23 cellular contexts compared by ENCODE assay signal in genomic region chr7:36276428-36277246, GRCh38.
DNase-seq lines count a peak whose midpoint lies in the region; ATAC-seq, FAIRE-seq and TF ChIP-seq lines count a peak whose summit lies in the region.
"Had no signal": no experiment of that assay in that cellular context is flagged by ENCODE, and none has a peak within 500 bp of the region (broad histone marks: within the 10 kb centered on the region; RNA-seq: fewer than 3 reads in every experiment).

No MANE protein-coding gene starts in this region.

- H3K36me3 ChIP-seq in HUES64 (ENCODE audit: insufficient read depth, low read length) = no peaks in the 10 kb centered on the region
- H3K36me3 ChIP-seq in H1 (ENCODE audit: control insufficient read depth in 2 of 4, insufficient read depth in 4 of 4, low read length in 3 of 4) = no peaks in the 10 kb centered on the region
- H3K36me3 ChIP-seq: cardiac muscle cell, MG63, thoracic aorta had no signal

- no peak overlapping the region for H3K14ac ChIP-seq in H1 (ENCODE audit: insufficient read length)

- no peak for TF ChIP-seq POLR2A in H1 (IDR thresholded peaks at IDR 0.05; ENCODE audit: control extremely low read depth in 1 of 2, low read depth in 2 of 2, low read length in 2 of 2)

- no peak overlapping the region for H4K8ac ChIP-seq in H1 (ENCODE audit: extremely low read depth, insufficient read depth, low read length)

- peak overlapping the region; percentile 46 for H4K91ac ChIP-seq in H1 (replicated peaks; ENCODE audit: insufficient read length, low read length)

- H3K4me1 ChIP-seq in HUES64 (ENCODE audit: insufficient read depth, low read length) = peaks cover 59% of the 10 kb centered on the region
- H3K4me1 ChIP-seq in H1 (replicated peaks in 1 of 4; ENCODE audit: control insufficient read depth in 3 of 4, insufficient read depth in 4 of 4, low read length in 3 of 4) = peaks cover 23 to 52% (median 43%) of the 10 kb centered on the region in 4 experiments

- intact Hi-C loops in Calu3 (cut with micrococcal nuclease; ENCODE audit: unreplicated experiment) = no loop called here
- intact Hi-C loops in activated T-helper 1 cell treated with anti-CD3 and anti-CD28 coated beads, Interleukin-12 subunit alpha, Interleukin-12 subunit beta, Interleukin-2, Interleukin-4 antibody, amounts not matched to agents 30 ng/mL and 10 ng/mL and 1 ng/mL, durations not matched to agents 14 hours and 24 hours and 36 hours (cut with micrococcal nuclease) = no loop called here

- FAIRE-seq in H1 (lab: Jason Lieb, UNC) = no peak
- FAIRE-seq: frontal cortex had no signal

- H3K79me1 ChIP-seq in H1 (ENCODE audit: low read depth, low read length) = no peaks in the 10 kb centered on the region

- H4K5ac ChIP-seq in H1 (ENCODE audit: insufficient read length, low read depth, low read length) = no peak overlapping the region

- no peaks in the 10 kb centered on the region for H3K9me3 ChIP-seq in HUES64 (ENCODE audit: insufficient read depth, low read depth, low read length)
- H3K9me3 ChIP-seq in H1 (ENCODE audit: insufficient read depth in 2 of 2, low read depth in 1 of 2, low read length in 1 of 2) = no peaks in the 10 kb centered on the region
- H3K9me3 ChIP-seq in T-helper 17 cell (ENCODE audit: control insufficient read depth, low read length, poor library complexity, severe bottlenecking) = no peaks in the 10 kb centered on the region
- H3K9me3 ChIP-seq: MG63, thoracic aorta had no signal

- BruUV-seq in Calu3 (replicated peaks; lab: Mats Ljungman, UMichigan) = no TSS peak

- 79% methylated on average over 7 of the region's 7 CpGs for WGBS in HUES64
- 79% methylated on average over 7 of the region's 7 CpGs; no CpG with 5 or more reads in 1 of the 2 experiments for WGBS in H1 (ENCODE audit: extremely low coverage in 1 of 2, insufficient coverage in 1 of 2, insufficient read length in 1 of 2, insufficient replicate concordance in 2 of 2, low coverage in 1 of 2, low lambda C conversion rate in 2 of 2, missing lambda C conversion rate in 1 of 2), 2 experiments

- no peaks in the 10 kb centered on the region for H4K20me1 ChIP-seq in H1 (replicated peaks in 1 of 2; ENCODE audit: control insufficient read depth in 1 of 2, insufficient read depth in 2 of 2, low read length in 2 of 2)

- no peak overlapping the region for H3K56ac ChIP-seq in H1 (replicated peaks; ENCODE audit: insufficient read length, low read depth, low read length)

- H3K27ac ChIP-seq in HUES64 (ENCODE audit: low read depth, low read length) (peak overlapping the region; percentile 31; the same call in 1 of the 2 replicates), H1 (ENCODE audit: low read depth, low read length) (no peak overlapping the region)
- H3K27ac ChIP-seq: cardiac muscle cell, thoracic aorta had no signal

- H3K27ac Mint-ChIP-seq in Calu3 (ENCODE audit: unreplicated experiment) (peak overlapping the region; percentile 53), nephron (peak overlapping the region in 2 of 3 experiments; percentile 54 to 87), T-helper 17 cell (no peak overlapping the region)
- H3K27ac Mint-ChIP-seq in T-helper 2 cell treated with Interferon-gamma antibody and Interleukin-4, amounts not matched to agents 5 μg/mL and 100 μg/mL, for 36 hours = no peak overlapping the region
- H3K27ac Mint-ChIP-seq in activated T-helper 1 cell treated with anti-CD3 and anti-CD28 coated beads, Interleukin-12 subunit alpha, Interleukin-12 subunit beta, Interleukin-2, Interleukin-4 antibody, amounts not matched to agents 30 ng/mL and 10 ng/mL and 1 ng/mL, durations not matched to agents 14 hours and 24 hours and 36 hours = no peak overlapping the region
- H3K27ac Mint-ChIP-seq: nephron progenitor cell; stimulated activated naive B cell treated with anti-CD40 and anti-IgM and Interleukin-4, amounts not matched to agents 10 μg/mL and 1 μg/mL and 100 μg/mL, for 72 hours had no signal

- H3K9ac ChIP-seq in HUES64 (ENCODE audit: low read depth, low read length) (no peak overlapping the region), H1 (replicated peaks in 1 of 4; ENCODE audit: extremely low read depth in 1 of 4, low read depth in 3 of 4, low read length in 3 of 4) (no peak overlapping the region)

- H3K9me3 Mint-ChIP-seq in Calu3 (ENCODE audit: low read depth, unreplicated experiment) (no peaks in the 10 kb centered on the region), nephron (no peaks in the 10 kb centered on the region)
- no peaks in the 10 kb centered on the region for H3K9me3 Mint-ChIP-seq in T-helper 2 cell treated with Interferon-gamma antibody and Interleukin-4, amounts not matched to agents 5 μg/mL and 100 μg/mL, for 36 hours
- no peaks in the 10 kb centered on the region for H3K9me3 Mint-ChIP-seq in activated T-helper 1 cell treated with anti-CD3 and anti-CD28 coated beads, Interleukin-12 subunit alpha, Interleukin-12 subunit beta, Interleukin-2, Interleukin-4 antibody, amounts not matched to agents 30 ng/mL and 10 ng/mL and 1 ng/mL, durations not matched to agents 14 hours and 24 hours and 36 hours
- H3K9me3 Mint-ChIP-seq: mesothelial cell of epicardium; nephron progenitor cell; stimulated activated naive B cell treated with anti-CD40 and anti-IgM and Interleukin-4, amounts not matched to agents 10 μg/mL and 1 μg/mL and 100 μg/mL, for 72 hours had no signal

- no peak overlapping the region for H2BK120ac ChIP-seq in H1 (replicated peaks; ENCODE audit: low read depth, low read length)

- POLR2A ChIA-PET in H1 (lab: Charles Lee; ENCODE audit: partially characterized antibody) = interaction anchor here (1.8 kb wide), 1 partner anchor 30 kb away, joined by 4 read pairs; no protein-coding TSS in a partner anchor

- DNase-seq in Calu3 = no peak
- DNase-seq in H1 (ENCODE audit: low read depth in 1 of 2, low spot score in 2 of 2) = no peak
- no peak for DNase-seq in T-helper 2 cell treated with Interferon-gamma antibody and Interleukin-4, amounts not matched to agents 5 μg/mL and 100 μg/mL, for 36 hours (ENCODE audit: low spot score)
- no peak for DNase-seq in NCI-H2081 (lab: John Stamatoyannopoulos, UW)
- no peak for DNase-seq in T-helper 17 cell
- DNase-seq in activated T-helper 1 cell treated with anti-CD3 and anti-CD28 coated beads, Interleukin-12 subunit alpha, Interleukin-12 subunit beta, Interleukin-2, Interleukin-4 antibody, amounts not matched to agents 30 ng/mL and 10 ng/mL and 1 ng/mL, durations not matched to agents 14 hours and 24 hours and 36 hours (ENCODE audit: low spot score) = no peak
- DNase-seq: activated CD4-positive, alpha-beta T cell treated with anti-CD3 and anti-CD28 coated beads, Interleukin-2, amount 50 U/mL, for 4 hours; activated T-cell treated with anti-CD3 and anti-CD28 coated beads, Interleukin-2, amount 50 U/mL, for 1 hour; erythroblast; MG63; NCI-H1417 treated with DMSO at 0.1 percent for 48 hours; NCI-H510A treated with DMSO at 0.1 percent for 48 hours; nephron progenitor cell; stimulated activated CD4-positive, alpha-beta T cell treated with anti-CD3 and anti-CD28 coated beads, Interleukin-2, amount 100 ng/mL, for 48 hours; stimulated activated naive B cell treated with anti-CD40 and anti-IgM and Interleukin-4, amounts not matched to agents 10 μg/mL and 1 μg/mL and 100 μg/mL, for 72 hours had no signal

- H3K4me3 Mint-ChIP-seq in Calu3 (ENCODE audit: low read depth, unreplicated experiment) (no peak overlapping the region), nephron (no peak overlapping the region), T-helper 17 cell (no peak overlapping the region)
- no peak overlapping the region for H3K4me3 Mint-ChIP-seq in T-helper 2 cell treated with Interferon-gamma antibody and Interleukin-4, amounts not matched to agents 5 μg/mL and 100 μg/mL, for 36 hours
- no peak overlapping the region for H3K4me3 Mint-ChIP-seq in activated T-helper 1 cell treated with anti-CD3 and anti-CD28 coated beads, Interleukin-12 subunit alpha, Interleukin-12 subunit beta, Interleukin-2, Interleukin-4 antibody, amounts not matched to agents 30 ng/mL and 10 ng/mL and 1 ng/mL, durations not matched to agents 14 hours and 24 hours and 36 hours
- H3K4me3 Mint-ChIP-seq: CD14-positive monocyte; mesothelial cell of epicardium; stimulated activated naive B cell treated with anti-CD40 and anti-IgM and Interleukin-4, amounts not matched to agents 10 μg/mL and 1 μg/mL and 100 μg/mL, for 72 hours had no signal

- no peak overlapping the region for H2AK5ac ChIP-seq in H1 (ENCODE audit: low read depth, low read length)

- CTCF ChIA-PET in Calu3 (lab: Charles Lee) = interaction anchor here (0.6 to 2.2 kb wide), 3 partner anchors 11 to 349 kb away, joined by 4 to 12 read pairs (median 7); no protein-coding TSS in a partner anchor
- CTCF ChIA-PET in H1 (lab: Charles Lee; ENCODE audit: partially characterized antibody) = interaction anchor here (0.7 to 7.6 kb wide), 6 partner anchors 7 to 296 kb away, joined by 3 to 36 read pairs (median 3); no protein-coding TSS in a partner anchor

- H3K27me3 ChIP-seq in HUES64 (ENCODE audit: insufficient read depth, low read length) (no peaks in the 10 kb centered on the region), H1 (replicated peaks in 1 of 4; ENCODE audit: control insufficient read depth in 3 of 4, extremely low read depth in 1 of 4, insufficient read depth in 3 of 4, low read length in 3 of 4) (no peaks in the 10 kb centered on the region)
- H3K27me3 ChIP-seq: cardiac muscle cell, MG63 had no signal

- no peak for ATAC-seq in T-helper 17 cell
- ATAC-seq: stimulated activated naive B cell treated with anti-CD40 and anti-IgM and Interleukin-4, amounts not matched to agents 10 μg/mL and 1 μg/mL and 100 μg/mL, for 72 hours had no signal

- no peaks in the 10 kb centered on the region for H3K23me2 ChIP-seq in H1 (ENCODE audit: low read depth, low read length)

- no peaks in the 10 kb centered on the region for H3K79me2 ChIP-seq in H1 (ENCODE audit: control insufficient read depth in 1 of 2, insufficient read depth in 2 of 2, low read length in 2 of 2)

- no peak overlapping the region for H2BK12ac ChIP-seq in H1 (ENCODE audit: low read depth, low read length)

- no peak for TF ChIP-seq RAD21 in H1 (IDR thresholded peaks at IDR 0.05 in 1 of 2, conservative IDR thresholded peaks at IDR 0.05 in 1 of 2; ENCODE audit: low read depth in 2 of 2, low read length in 2 of 2)

- H3K4me3 ChIP-seq in HUES64 (ENCODE audit: low read length) (no peak overlapping the region), H1 (ENCODE audit: extremely low read depth in 1 of 4, insufficient read depth in 2 of 4, low read depth in 3 of 4, low read length in 4 of 4) (no peak overlapping the region)
- H3K4me3 ChIP-seq: cardiac muscle cell, MG63, smooth muscle cell, thoracic aorta had no signal

- H2BK15ac ChIP-seq in H1 (ENCODE audit: low read length) = no peak overlapping the region

- no peak overlapping the region for H2BK20ac ChIP-seq in H1 (ENCODE audit: low read length)

- no peak overlapping the region for H3K4me2 ChIP-seq in H1 (ENCODE audit: insufficient read depth in 1 of 2, low read depth in 2 of 2, low read length in 2 of 2)
- H3K4me2 ChIP-seq: smooth muscle cell had no signal

- no peak for TF ChIP-seq EP300 in H1 (IDR thresholded peaks at IDR 0.05; ENCODE audit: borderline replicate concordance in 1 of 2, low read depth in 2 of 2, low read length in 2 of 2)

- H3K27me3 Mint-ChIP-seq in Calu3 (ENCODE audit: unreplicated experiment) (no peaks in the 10 kb centered on the region), nephron (ENCODE audit: low read depth) (no peaks in the 10 kb centered on the region), T-helper 17 cell (no peaks in the 10 kb centered on the region)
- H3K27me3 Mint-ChIP-seq in T-helper 2 cell treated with Interferon-gamma antibody and Interleukin-4, amounts not matched to agents 5 μg/mL and 100 μg/mL, for 36 hours (ENCODE audit: low read depth) = no peaks in the 10 kb centered on the region
- H3K27me3 Mint-ChIP-seq in activated T-helper 1 cell treated with anti-CD3 and anti-CD28 coated beads, Interleukin-12 subunit alpha, Interleukin-12 subunit beta, Interleukin-2, Interleukin-4 antibody, amounts not matched to agents 30 ng/mL and 10 ng/mL and 1 ng/mL, durations not matched to agents 14 hours and 24 hours and 36 hours (ENCODE audit: insufficient read depth) = peaks cover 4% of the 10 kb centered on the region

- TF ChIP-seq CTCF in Calu3 (IDR thresholded peaks at IDR 0.05; ENCODE audit: unreplicated experiment) (no peak), H1 (IDR thresholded peaks at IDR 0.05; ENCODE audit: control extremely low read depth in 1 of 3, insufficient read depth in 1 of 3, low read depth in 1 of 3, low read length in 3 of 3) (no peak), nephron (IDR thresholded peaks at IDR 0.05; ENCODE audit: unreplicated experiment in 3 of 3) (no peak)

- H3K4ac ChIP-seq in H1 (replicated peaks; ENCODE audit: insufficient read length, low read depth, low read length) = no peak overlapping the region

- no peak overlapping the region for H3K23ac ChIP-seq in H1 (ENCODE audit: insufficient read length)

- H2BK5ac ChIP-seq in H1 (ENCODE audit: low read depth, low read length) = no peak overlapping the region

- no peak overlapping the region for H2AFZ ChIP-seq in H1 (ENCODE audit: low read length)

- H3K36me3 Mint-ChIP-seq in Calu3 (ENCODE audit: insufficient read depth, unreplicated experiment) (peaks cover 46% of the 10 kb centered on the region), nephron (ENCODE audit: low read depth) (no peaks in the 10 kb centered on the region), T-helper 17 cell (ENCODE audit: low read depth) (no peaks in the 10 kb centered on the region)
- H3K36me3 Mint-ChIP-seq in T-helper 2 cell treated with Interferon-gamma antibody and Interleukin-4, amounts not matched to agents 5 μg/mL and 100 μg/mL, for 36 hours (ENCODE audit: low read depth) = no peaks in the 10 kb centered on the region
- no peaks in the 10 kb centered on the region for H3K36me3 Mint-ChIP-seq in activated T-helper 1 cell treated with anti-CD3 and anti-CD28 coated beads, Interleukin-12 subunit alpha, Interleukin-12 subunit beta, Interleukin-2, Interleukin-4 antibody, amounts not matched to agents 30 ng/mL and 10 ng/mL and 1 ng/mL, durations not matched to agents 14 hours and 24 hours and 36 hours (ENCODE audit: low read depth)
- H3K36me3 Mint-ChIP-seq: stimulated activated naive B cell treated with anti-CD40 and anti-IgM and Interleukin-4, amounts not matched to agents 10 μg/mL and 1 μg/mL and 100 μg/mL, for 72 hours had no signal

- 0 out of 2 replicates have a peak overlapping the region, but pooled peaks have one; percentile 10 for H3K18ac ChIP-seq in H1 (ENCODE audit: extremely low read depth, low read length)

- H3K4me1 Mint-ChIP-seq in Calu3 (ENCODE audit: low read depth, unreplicated experiment) (peaks cover 89% of the 10 kb centered on the region), nephron (peaks cover 52% of the 10 kb centered on the region), T-helper 17 cell (peaks cover 8% of the 10 kb centered on the region)
- peaks cover 6% of the 10 kb centered on the region for H3K4me1 Mint-ChIP-seq in T-helper 2 cell treated with Interferon-gamma antibody and Interleukin-4, amounts not matched to agents 5 μg/mL and 100 μg/mL, for 36 hours (ENCODE audit: low read depth)
- no peaks in the 10 kb centered on the region for H3K4me1 Mint-ChIP-seq in activated T-helper 1 cell treated with anti-CD3 and anti-CD28 coated beads, Interleukin-12 subunit alpha, Interleukin-12 subunit beta, Interleukin-2, Interleukin-4 antibody, amounts not matched to agents 30 ng/mL and 10 ng/mL and 1 ng/mL, durations not matched to agents 14 hours and 24 hours and 36 hours (ENCODE audit: low read depth)

Comparison
In these comparisons a context has a peak if more than half of its experiments do, and no peak if none do; other contexts are left out.
1. H3K27ac Mint-ChIP-seq: peak in Calu3 (single experiment) and nephron (2 of 3); none in T-helper 2 cell treated with Interferon-gamma antibody and Interleukin-4, amounts not matched to agents 5 μg/mL and 100 μg/mL, for 36 hours (single experiment), T-helper 17 cell (single experiment) and activated T-helper 1 cell treated with anti-CD3 and anti-CD28 coated beads, Interleukin-12 subunit alpha, Interleukin-12 subunit beta, Interleukin-2, Interleukin-4 antibody, amounts not matched to agents 30 ng/mL and 10 ng/mL and 1 ng/mL, durations not matched to agents 14 hours and 24 hours and 36 hours (single experiment).